Comparison of ENCODE assay signal across 8 cellular contexts in the genomic region with DNA sequence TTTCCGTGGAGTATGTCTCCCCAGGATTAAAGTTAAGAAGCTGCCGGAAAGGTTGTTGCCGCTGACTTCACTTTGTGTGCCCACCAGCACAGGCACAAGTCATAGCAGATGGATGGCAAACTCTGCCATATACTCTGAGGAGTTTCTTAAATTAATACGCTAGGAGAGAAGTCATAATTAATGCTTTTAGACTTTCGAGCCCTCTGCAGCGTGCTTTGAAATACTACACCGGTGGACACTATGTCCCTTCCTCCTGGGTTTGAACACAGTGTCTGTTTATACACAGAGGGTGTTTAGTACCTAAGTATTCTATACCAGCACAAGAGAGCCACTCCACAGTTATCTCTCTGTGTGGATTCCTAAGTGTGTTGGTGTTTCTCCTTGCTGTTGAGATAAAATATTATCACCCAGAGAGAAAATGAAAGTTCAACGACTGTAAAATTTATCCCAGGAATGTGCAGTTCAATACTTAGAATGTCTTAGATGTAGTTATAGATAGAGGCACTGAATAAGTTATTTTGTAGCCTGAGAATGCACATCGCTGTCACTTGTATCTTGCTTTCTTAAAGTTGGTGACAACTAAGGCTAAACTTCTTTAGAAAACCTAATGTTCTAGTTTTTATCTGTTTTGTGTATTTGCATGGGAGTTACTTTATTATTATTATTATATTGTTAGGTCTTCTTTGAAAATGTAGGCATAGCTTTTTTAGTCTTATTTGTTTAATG. TPM values are rescaled to one million over a fixed set of nuclear protein-coding genes. Genes with fewer than 3 reads are reported as not detected.
DNase-seq lines count a peak whose midpoint lies in the region; ATAC-seq and TF ChIP-seq lines count a peak whose summit lies in the region.

No MANE protein-coding gene starts in this region.

- H3K27ac ChIP-seq in breast epithelium (peak overlapping the region; percentile 98 to 99), right lobe of liver (peak overlapping the region; percentile 96 to 97 (median 97)), tibial artery (peak overlapping the region; percentile 93 to 99)

- 0% methylated on average over 9 of the region's 9 CpGs for WGBS in right lobe of liver (ENCODE audit: insufficient coverage, low coverage, low lambda C conversion rate, missing lambda C conversion rate)

- intact Hi-C loops in breast epithelium (cut with DNase I; ENCODE audit: low total_unique reads) = no loop called here
- intact Hi-C loops in right lobe of liver (cut with DNase I) = no loop called here
- intact Hi-C loops in tibial artery (cut with DNase I; ENCODE audit: low total_unique reads) = no loop called here

- H3K27me3 ChIP-seq in breast epithelium (no peaks in the 10 kb centered on the region), right lobe of liver (no peaks in the 10 kb centered on the region), tibial artery (no peaks in the 10 kb centered on the region)

- no peaks in the 10 kb centered on the region for H3K9me3 ChIP-seq in breast epithelium
- H3K9me3 ChIP-seq in right lobe of liver = no peaks in the 10 kb centered on the region
- no peaks in the 10 kb centered on the region for H3K9me3 ChIP-seq in tibial artery

- no peak for TF ChIP-seq CTCF in GM12865 (IDR thresholded peaks at IDR 0.05; ENCODE audit: insufficient read depth, low read depth, low read length, missing control alignments)
- TF ChIP-seq CTCF in breast epithelium (IDR thresholded peaks at IDR 0.05) = no peak
- TF ChIP-seq CTCF in right lobe of liver (IDR thresholded peaks at IDR 0.05) = no peak
- no peak for TF ChIP-seq CTCF in tibial artery (IDR thresholded peaks at IDR 0.05)

- TF ChIP-seq POLR2A in breast epithelium (IDR thresholded peaks at IDR 0.05) (no peak), right lobe of liver (IDR thresholded peaks at IDR 0.05) (no peak)

- DNase-seq in GM12865 (ENCODE audit: low read depth) (no peak), NCI-H526 (lab: John Stamatoyannopoulos, UW) (peak; percentile 79 to 84), breast epithelium (ENCODE audit: low spot score in 2 of 2) (no peak), right lobe of liver (no peak), tibial artery (no peak), GM03348 (ENCODE audit: low spot score) (no peak)

- peak overlapping the region; percentile 93 for H3K4me3 ChIP-seq in GM12865 (ENCODE audit: low read depth, low read length)
- peak overlapping the region; percentile 76 to 93 (median 87) for H3K4me3 ChIP-seq in breast epithelium
- H3K4me3 ChIP-seq in right lobe of liver = peak overlapping the region; percentile 64 to 83 (median 66)
- H3K4me3 ChIP-seq in tibial artery = peak overlapping the region; percentile 71 to 80

- ATAC-seq in right lobe of liver (peak in 3 of 4 donors; percentile 4 to 43 (median 12)), HG02678 (IDR thresholded peaks at IDR 0.05; ENCODE audit: unreplicated experiment) (no peak), GM21825 (IDR thresholded peaks at IDR 0.05; ENCODE audit: unreplicated experiment) (no peak)

- H3K4me1 ChIP-seq in breast epithelium (peaks cover 0 to 18% of the 10 kb centered on the region in 2 donors), right lobe of liver (peaks cover 0 to 27% (median 3%) of the 10 kb centered on the region in 4 donors), tibial artery (peaks cover 0 to 49% (median 16%) of the 10 kb centered on the region in 4 donors)

- H3K36me3 ChIP-seq in breast epithelium = no peaks in the 10 kb centered on the region
- no peaks in the 10 kb centered on the region for H3K36me3 ChIP-seq in right lobe of liver
- no peaks in the 10 kb centered on the region for H3K36me3 ChIP-seq in tibial artery

RNA-seq across cellular contexts. Expression of a gene that starts 1.6 kb away (rescaled TPM):
- total RNA-seq in breast epithelium (100 to 1,000 TPM; 314 to 702 (median 353) TPM), right lobe of liver (10 to 100 TPM; 49.9 to 89.6 (median 63.2) TPM)

Comparison
In these comparisons a context has a peak if more than half of its experiments do, and no peak if none do; other contexts are left out.
1. DNase-seq: peak in NCI-H526 (2 of 2); none in GM12865 (single experiment), breast epithelium (0 of 2), right lobe of liver (0 of 3), tibial artery (0 of 2) and GM03348 (single experiment).
2. ATAC-seq: peak in right lobe of liver (3 of 4); none in HG02678 (single experiment) and GM21825 (single experiment).
3. Peak in every context shown above with its lines, with median percentiles within 50 percentile points of each other: H3K4me3 ChIP-seq and H3K27ac ChIP-seq.